1 cellular context compared by ENCODE assay signal in the genomic region with DNA sequence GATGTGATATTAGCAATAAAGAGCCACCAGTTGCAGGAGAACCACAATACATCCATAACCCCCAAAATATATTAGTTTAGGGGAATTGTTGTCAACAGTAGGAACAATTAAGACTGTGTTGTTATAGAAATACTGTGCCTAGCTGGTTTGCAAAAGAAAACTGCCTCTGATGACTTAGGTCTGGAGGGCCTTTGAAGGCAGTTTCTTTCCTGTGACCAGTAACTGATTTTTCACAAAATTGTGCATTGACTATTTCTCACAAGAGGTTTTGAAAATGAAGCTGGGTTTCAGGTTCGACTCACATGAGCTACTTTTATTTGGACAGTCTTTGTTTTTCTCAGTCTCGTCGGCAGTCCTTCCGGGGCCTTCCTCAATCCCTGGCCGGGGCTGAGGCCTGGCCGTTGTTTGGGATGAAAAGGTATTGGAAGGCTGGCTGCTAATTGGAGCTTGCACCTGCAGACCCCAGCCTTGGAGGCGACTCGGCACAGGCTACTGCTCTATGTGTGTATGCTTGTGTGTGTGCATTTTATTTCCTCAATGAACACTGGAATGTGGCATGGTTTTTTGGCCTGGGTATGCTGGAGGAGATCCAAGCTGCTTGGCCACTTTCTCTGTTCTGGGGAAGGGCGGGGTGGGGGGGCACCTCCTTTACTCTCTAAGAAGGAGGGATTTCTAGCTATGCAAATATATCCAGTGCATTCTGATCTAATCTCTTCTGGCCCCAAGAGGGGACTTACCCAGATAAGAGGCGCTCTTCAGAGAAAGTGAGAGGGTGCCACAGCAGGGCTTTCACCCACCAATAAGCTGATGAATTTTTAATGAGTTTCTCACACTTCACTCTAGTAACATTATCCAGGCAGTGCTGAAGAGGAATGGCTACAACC.
TF ChIP-seq lines count a peak whose summit lies in the region.

No MANE protein-coding gene starts in this region.

TF ChIP-seq in GM23338, 12 proteins besides CTCF, POLR2A, EP300 and RAD21 (continued from another document):
- TF ChIP-seq, protein P1, sequence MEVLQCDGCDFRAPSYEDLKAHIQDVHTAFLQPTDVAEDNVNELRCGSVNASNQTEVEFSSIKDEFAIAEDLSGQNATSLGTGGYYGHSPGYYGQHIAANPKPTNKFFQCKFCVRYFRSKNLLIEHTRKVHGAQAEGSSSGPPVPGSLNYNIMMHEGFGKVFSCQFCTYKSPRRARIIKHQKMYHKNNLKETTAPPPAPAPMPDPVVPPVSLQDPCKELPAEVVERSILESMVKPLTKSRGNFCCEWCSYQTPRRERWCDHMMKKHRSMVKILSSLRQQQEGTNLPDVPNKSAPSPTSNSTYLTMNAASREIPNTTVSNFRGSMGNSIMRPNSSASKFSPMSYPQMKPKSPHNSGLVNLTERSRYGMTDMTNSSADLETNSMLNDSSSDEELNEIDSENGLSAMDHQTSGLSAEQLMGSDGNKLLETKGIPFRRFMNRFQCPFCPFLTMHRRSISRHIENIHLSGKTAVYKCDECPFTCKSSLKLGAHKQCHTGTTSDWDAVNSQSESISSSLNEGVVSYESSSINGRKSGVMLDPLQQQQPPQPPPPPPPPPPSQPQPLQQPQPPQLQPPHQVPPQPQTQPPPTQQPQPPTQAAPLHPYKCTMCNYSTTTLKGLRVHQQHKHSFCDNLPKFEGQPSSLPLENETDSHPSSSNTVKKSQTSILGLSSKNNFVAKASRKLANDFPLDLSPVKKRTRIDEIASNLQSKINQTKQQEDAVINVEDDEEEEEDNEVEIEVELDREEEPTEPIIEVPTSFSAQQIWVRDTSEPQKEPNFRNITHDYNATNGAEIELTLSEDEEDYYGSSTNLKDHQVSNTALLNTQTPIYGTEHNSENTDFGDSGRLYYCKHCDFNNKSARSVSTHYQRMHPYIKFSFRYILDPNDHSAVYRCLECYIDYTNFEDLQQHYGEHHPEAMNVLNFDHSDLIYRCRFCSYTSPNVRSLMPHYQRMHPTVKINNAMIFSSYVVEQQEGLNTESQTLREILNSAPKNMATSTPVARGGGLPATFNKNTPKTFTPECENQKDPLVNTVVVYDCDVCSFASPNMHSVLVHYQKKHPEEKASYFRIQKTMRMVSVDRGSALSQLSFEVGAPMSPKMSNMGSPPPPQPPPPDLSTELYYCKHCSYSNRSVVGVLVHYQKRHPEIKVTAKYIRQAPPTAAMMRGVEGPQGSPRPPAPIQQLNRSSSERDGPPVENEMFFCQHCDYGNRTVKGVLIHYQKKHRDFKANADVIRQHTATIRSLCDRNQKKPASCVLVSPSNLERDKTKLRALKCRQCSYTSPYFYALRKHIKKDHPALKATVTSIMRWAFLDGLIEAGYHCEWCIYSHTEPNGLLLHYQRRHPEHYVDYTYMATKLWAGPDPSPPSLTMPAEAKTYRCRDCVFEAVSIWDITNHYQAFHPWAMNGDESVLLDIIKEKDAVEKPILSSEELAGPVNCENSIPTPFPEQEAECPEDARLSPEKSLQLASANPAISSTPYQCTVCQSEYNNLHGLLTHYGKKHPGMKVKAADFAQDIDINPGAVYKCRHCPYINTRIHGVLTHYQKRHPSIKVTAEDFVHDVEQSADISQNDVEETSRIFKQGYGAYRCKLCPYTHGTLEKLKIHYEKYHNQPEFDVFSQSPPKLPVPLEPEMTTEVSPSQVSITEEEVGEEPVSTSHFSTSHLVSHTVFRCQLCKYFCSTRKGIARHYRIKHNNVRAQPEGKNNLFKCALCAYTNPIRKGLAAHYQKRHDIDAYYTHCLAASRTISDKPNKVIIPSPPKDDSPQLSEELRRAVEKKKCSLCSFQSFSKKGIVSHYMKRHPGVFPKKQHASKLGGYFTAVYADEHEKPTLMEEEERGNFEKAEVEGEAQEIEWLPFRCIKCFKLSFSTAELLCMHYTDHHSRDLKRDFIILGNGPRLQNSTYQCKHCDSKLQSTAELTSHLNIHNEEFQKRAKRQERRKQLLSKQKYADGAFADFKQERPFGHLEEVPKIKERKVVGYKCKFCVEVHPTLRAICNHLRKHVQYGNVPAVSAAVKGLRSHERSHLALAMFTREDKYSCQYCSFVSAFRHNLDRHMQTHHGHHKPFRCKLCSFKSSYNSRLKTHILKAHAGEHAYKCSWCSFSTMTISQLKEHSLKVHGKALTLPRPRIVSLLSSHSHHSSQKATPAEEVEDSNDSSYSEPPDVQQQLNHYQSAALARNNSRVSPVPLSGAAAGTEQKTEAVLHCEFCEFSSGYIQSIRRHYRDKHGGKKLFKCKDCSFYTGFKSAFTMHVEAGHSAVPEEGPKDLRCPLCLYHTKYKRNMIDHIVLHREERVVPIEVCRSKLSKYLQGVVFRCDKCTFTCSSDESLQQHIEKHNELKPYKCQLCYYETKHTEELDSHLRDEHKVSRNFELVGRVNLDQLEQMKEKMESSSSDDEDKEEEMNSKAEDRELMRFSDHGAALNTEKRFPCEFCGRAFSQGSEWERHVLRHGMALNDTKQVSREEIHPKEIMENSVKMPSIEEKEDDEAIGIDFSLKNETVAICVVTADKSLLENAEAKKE (CRISPR knock-in tag; IDR thresholded peaks at IDR 0.05) = no peak
- TF ChIP-seq, protein P2, sequence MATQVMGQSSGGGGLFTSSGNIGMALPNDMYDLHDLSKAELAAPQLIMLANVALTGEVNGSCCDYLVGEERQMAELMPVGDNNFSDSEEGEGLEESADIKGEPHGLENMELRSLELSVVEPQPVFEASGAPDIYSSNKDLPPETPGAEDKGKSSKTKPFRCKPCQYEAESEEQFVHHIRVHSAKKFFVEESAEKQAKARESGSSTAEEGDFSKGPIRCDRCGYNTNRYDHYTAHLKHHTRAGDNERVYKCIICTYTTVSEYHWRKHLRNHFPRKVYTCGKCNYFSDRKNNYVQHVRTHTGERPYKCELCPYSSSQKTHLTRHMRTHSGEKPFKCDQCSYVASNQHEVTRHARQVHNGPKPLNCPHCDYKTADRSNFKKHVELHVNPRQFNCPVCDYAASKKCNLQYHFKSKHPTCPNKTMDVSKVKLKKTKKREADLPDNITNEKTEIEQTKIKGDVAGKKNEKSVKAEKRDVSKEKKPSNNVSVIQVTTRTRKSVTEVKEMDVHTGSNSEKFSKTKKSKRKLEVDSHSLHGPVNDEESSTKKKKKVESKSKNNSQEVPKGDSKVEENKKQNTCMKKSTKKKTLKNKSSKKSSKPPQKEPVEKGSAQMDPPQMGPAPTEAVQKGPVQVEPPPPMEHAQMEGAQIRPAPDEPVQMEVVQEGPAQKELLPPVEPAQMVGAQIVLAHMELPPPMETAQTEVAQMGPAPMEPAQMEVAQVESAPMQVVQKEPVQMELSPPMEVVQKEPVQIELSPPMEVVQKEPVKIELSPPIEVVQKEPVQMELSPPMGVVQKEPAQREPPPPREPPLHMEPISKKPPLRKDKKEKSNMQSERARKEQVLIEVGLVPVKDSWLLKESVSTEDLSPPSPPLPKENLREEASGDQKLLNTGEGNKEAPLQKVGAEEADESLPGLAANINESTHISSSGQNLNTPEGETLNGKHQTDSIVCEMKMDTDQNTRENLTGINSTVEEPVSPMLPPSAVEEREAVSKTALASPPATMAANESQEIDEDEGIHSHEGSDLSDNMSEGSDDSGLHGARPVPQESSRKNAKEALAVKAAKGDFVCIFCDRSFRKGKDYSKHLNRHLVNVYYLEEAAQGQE (IDR thresholded peaks at IDR 0.05; ENCODE audit: unreplicated experiment) = no peak
- no peak for TF ChIP-seq CREB1 (CRISPR knock-in tag; IDR thresholded peaks at IDR 0.05; ENCODE audit: low read depth)
- TF ChIP-seq, protein P3, sequence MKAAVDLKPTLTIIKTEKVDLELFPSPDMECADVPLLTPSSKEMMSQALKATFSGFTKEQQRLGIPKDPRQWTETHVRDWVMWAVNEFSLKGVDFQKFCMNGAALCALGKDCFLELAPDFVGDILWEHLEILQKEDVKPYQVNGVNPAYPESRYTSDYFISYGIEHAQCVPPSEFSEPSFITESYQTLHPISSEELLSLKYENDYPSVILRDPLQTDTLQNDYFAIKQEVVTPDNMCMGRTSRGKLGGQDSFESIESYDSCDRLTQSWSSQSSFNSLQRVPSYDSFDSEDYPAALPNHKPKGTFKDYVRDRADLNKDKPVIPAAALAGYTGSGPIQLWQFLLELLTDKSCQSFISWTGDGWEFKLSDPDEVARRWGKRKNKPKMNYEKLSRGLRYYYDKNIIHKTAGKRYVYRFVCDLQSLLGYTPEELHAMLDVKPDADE (IDR thresholded peaks at IDR 0.05) = no peak
- no peak for TF ChIP-seq EZH2phosphoT487 (IDR thresholded peaks at IDR 0.05; ENCODE audit: unreplicated experiment)
- TF ChIP-seq POLR2AphosphoS5 (IDR thresholded peaks at IDR 0.05; ENCODE audit: low read depth) = no peak
- no peak for TF ChIP-seq ZNF114 (CRISPR knock-in tag; IDR thresholded peaks at IDR 0.05)
- no peak for TF ChIP-seq STAT1 (IDR thresholded peaks at IDR 0.05; ENCODE audit: unreplicated experiment)
- no peak for TF ChIP-seq EZH2 (IDR thresholded peaks at IDR 0.05; ENCODE audit: low read depth, unreplicated experiment)
